Comparison of ENCODE assay signal across 8 cellular contexts in the genomic region with DNA sequence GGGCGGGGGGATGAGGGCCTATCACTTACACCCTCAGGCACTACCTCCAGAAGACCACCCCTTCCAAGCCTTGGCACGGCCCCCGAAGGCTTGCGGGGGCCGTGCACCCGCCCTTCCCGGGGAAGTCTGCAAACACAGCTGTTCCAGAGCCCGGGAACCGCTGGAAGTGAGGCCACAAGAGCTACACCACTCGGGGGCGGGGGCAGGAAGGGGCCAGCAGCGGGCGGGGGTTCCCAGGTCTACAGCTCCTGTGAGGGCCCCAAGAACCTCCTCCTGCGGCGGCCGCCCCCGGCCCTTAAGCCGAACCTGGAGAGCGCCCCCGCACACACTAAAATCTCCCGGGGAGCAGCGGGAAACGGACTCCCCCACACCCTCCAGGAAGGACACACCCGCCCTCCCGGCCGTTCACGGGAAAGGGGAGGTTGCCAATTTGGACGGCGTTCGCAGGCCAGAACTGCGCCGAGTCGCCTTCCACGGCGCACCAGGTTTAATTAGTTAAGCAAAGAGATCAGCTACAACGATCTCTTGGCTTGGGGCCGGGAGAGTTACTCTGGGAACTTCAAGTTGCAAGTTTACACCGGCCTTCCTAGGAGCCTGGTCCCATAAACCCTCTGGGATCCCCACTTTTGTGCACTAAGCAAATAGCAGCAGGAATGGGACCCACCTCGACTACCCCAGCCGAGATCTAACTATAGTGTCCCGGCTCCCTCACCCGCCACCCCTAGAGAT. TPM values are rescaled to one million over a fixed set of nuclear protein-coding genes. Genes with fewer than 3 reads are reported as not detected.
DNase-seq lines count a peak whose midpoint lies in the region; ATAC-seq and TF ChIP-seq lines count a peak whose summit lies in the region.

No MANE protein-coding gene starts in this region.

- TF ChIP-seq CTCF in AG04450 (IDR thresholded peaks at IDR 0.05; ENCODE audit: low read depth, low read length) (no peak), GM13977 (IDR thresholded peaks at IDR 0.05; ENCODE audit: extremely low read depth, insufficient read depth, missing control alignments) (no peak), upper lobe of right lung (IDR thresholded peaks at IDR 0.05) (no peak)

- H3K36me3 ChIP-seq in SJSA1 = peaks cover 24% of the 10 kb centered on the region
- H3K36me3 ChIP-seq in mesodermal cell (ENCODE audit: control insufficient read depth, insufficient read depth, low read length) = peaks cover 33% of the 10 kb centered on the region
- H3K36me3 ChIP-seq in upper lobe of right lung = peaks cover 24% of the 10 kb centered on the region

- no peak for DNase-seq in AG04450 (ENCODE audit: low read depth, low spot score)
- peak; percentile 51 for DNase-seq in GM13977 (ENCODE audit: low spot score)
- peak in 1 of 2 experiments; percentile 60 for DNase-seq in SJSA1 (ENCODE audit: low read depth in 1 of 2, low spot score in 2 of 2)
- DNase-seq in effector memory CD8-positive, alpha-beta T cell = no peak
- DNase-seq in upper lobe of right lung = peak; percentile 86

- 1 to 2% methylated on average over 23 to 29 of the region's 42 CpGs for WGBS in mesodermal cell (ENCODE audit: insufficient coverage in 2 of 2), 2 experiments

- H3K4me1 ChIP-seq in SJSA1 (replicated peaks) = peaks cover 44% of the 10 kb centered on the region
- H3K4me1 ChIP-seq in mesodermal cell (ENCODE audit: control insufficient read depth, insufficient read depth, low read length, poor library complexity, severe bottlenecking) = peaks cover 20% of the 10 kb centered on the region
- peaks cover 30% of the 10 kb centered on the region for H3K4me1 ChIP-seq in upper lobe of right lung

- H3K4me3 Mint-ChIP-seq in effector memory CD8-positive, alpha-beta T cell = peak overlapping the region; percentile 75 to 88

- intact Hi-C loops in upper lobe of right lung (cut with DNase I) = loop anchor here (5.0 kb wide), 1 partner anchor 600 kb away; no protein-coding TSS in a partner anchor

- CTCF ChIA-PET in AG04450 (lab: Charles Lee) = interaction anchor here (0.8 to 2.3 kb wide), 31 partner anchors 13 to 874 kb away, joined by 3 to 21 read pairs (median 4); partner anchors contain the start of genes MKKS and SLX4IP

- H3K4me1 Mint-ChIP-seq in effector memory CD8-positive, alpha-beta T cell (ENCODE audit: low read depth in 2 of 2) = peaks cover 9 to 14% of the 10 kb centered on the region in 2 donors

- no peaks in the 10 kb centered on the region for H3K27me3 ChIP-seq in AG04450 (ENCODE audit: control insufficient read depth, insufficient read depth, low read length)
- no peaks in the 10 kb centered on the region for H3K27me3 ChIP-seq in SJSA1 (replicated peaks)
- H3K27me3 ChIP-seq in upper lobe of right lung = no peaks in the 10 kb centered on the region

- no peak overlapping the region for H3K27ac Mint-ChIP-seq in effector memory CD8-positive, alpha-beta T cell

- POLR2A ChIA-PET in AG04450 (lab: Yijun Ruan, JAX) = interaction anchor here (0.6 to 2.4 kb wide), 22 partner anchors 11 to 679 kb away, joined by 3 to 13 read pairs (median 4); partner anchors contain the start of genes MKKS and SLX4IP

- H3K27me3 Mint-ChIP-seq in effector memory CD8-positive, alpha-beta T cell = peaks cover 54 to 84% of the 10 kb centered on the region in 2 donors

- H3K4me3 ChIP-seq in AG04450 (ENCODE audit: low read depth, low read length) (peak overlapping the region; percentile 88), SJSA1 (peak overlapping the region; percentile 61), mesodermal cell (ENCODE audit: extremely low read depth, insufficient read depth, low read length, poor library complexity, severe bottlenecking) (peak overlapping the region; percentile 80), upper lobe of right lung (peak overlapping the region; percentile 91)

- H3K36me3 Mint-ChIP-seq in effector memory CD8-positive, alpha-beta T cell (ENCODE audit: insufficient read depth) = peaks cover 3% of the 10 kb centered on the region

- H3K27ac ChIP-seq in AG04450 (ENCODE audit: low read depth, low read length) (peak overlapping the region; percentile 81), SJSA1 (peak overlapping the region; percentile 44), mesodermal cell (ENCODE audit: low read depth, low read length, severe bottlenecking) (peak overlapping the region; percentile 53), upper lobe of right lung (peak overlapping the region; percentile 97)

- in situ Hi-C loops in GM13977 (cut with MboI; ENCODE audit: low pct_unique_long_range_greater_than_20kb, low sequenced_read_pairs, unreplicated experiment) = no loop called here

- no peak for ATAC-seq in effector memory CD8-positive, alpha-beta T cell (replicated peaks)
- ATAC-seq in upper lobe of right lung = peak; percentile 15
- ATAC-seq in HG03457 (IDR thresholded peaks at IDR 0.05; ENCODE audit: unreplicated experiment) = no peak
- no peak for ATAC-seq in GM18858 (IDR thresholded peaks at IDR 0.05; ENCODE audit: unreplicated experiment)

- H3K9me3 ChIP-seq in AG04450 (ENCODE audit: control insufficient read depth, insufficient read depth, low read length) (no peaks in the 10 kb centered on the region; the same call in 1 of the 2 replicates), SJSA1 (replicated peaks) (no peaks in the 10 kb centered on the region), mesodermal cell (ENCODE audit: control insufficient read depth, low read length) (no peaks in the 10 kb centered on the region), upper lobe of right lung (no peaks in the 10 kb centered on the region)

- no peaks in the 10 kb centered on the region for H3K9me3 Mint-ChIP-seq in effector memory CD8-positive, alpha-beta T cell

RNA-seq across cellular contexts. Expression of gene JAG1, which starts 1.8 kb away (rescaled TPM):
- polyA plus RNA-seq in AG04450 (2011; rRNA removed) = 13.5 and 17.9 TPM in 2 replicates
- 55.2 and 56.7 TPM in 2 replicates for polyA minus RNA-seq in AG04450 (2011; rRNA and poly(A)+ RNA removed)
- 40.4 and 40.9 TPM in 2 replicates for total RNA-seq in SJSA1 (2014; rRNA removed; shearing (Covaris generic))
- 58.5 TPM for polyA plus RNA-seq in mesodermal cell (2013, experiment 1 of 2)
- 46.2 TPM for polyA plus RNA-seq in mesodermal cell (2013, experiment 2 of 2)
- total RNA-seq in upper lobe of right lung = 51.6 TPM

Comparison
In these comparisons a context has a peak if more than half of its experiments do, and no peak if none do; other contexts are left out.
1. DNase-seq: peak in GM13977 (single experiment) and upper lobe of right lung (single experiment); none in AG04450 (single experiment) and effector memory CD8-positive, alpha-beta T cell (0 of 3).
2. H3K27ac ChIP-seq: peak in every context shown above with its lines; median percentile 97 in upper lobe of right lung; 81 in AG04450; 53 in mesodermal cell; 44 in SJSA1.
3. Peak in every context shown above with its lines, with median percentiles within 50 percentile points of each other: H3K4me3 ChIP-seq.